8 cellular contexts compared by ENCODE assay signal in the genomic region with DNA sequence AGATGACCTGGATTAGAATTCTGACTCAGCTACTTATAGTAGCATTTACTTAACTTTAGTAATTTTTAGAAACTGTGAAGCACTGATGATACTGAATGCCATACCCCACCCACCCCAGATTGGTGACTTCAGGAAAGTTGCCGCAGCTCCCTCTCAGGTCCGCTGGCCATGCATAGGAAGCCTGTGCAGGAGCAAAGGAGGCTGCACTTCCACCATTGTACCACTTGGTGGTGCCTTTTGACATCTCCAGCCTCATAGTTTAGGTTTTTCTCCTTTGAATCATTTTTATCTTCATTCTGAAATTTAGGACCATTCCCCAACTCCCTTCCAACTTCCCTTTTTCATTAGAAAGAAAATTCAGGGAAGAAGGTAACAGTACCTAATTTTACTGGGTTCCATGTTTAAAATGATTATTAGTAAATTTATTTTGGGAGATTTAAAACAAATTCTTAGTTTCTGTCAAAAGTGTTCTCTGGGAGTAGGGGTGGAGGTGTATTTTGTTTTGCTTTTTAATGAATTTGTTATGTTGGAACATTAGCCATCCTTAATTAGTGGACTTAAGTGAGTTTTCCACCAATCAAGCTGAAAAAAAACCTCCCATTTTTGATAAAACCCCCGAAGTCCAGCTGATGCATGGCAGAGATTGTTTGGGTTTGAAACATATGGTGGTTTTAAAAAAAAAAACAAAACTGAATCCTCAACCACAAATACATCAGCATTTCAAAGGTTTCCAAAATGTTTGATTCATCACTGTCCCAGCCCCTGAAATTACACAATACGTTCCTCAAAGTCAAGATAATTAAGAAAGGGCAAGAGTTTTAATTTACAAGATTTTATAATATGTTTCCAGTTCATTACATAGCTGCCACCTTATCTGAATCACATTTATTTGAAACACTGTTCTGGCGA.
DNase-seq lines count a peak whose midpoint lies in the region; ATAC-seq and TF ChIP-seq lines count a peak whose summit lies in the region.

No MANE protein-coding gene starts in this region.

- no peak overlapping the region for H3K27ac Mint-ChIP-seq in Caco-2 (ENCODE audit: unreplicated experiment)

- no peak overlapping the region for H3K9ac ChIP-seq in NT2/D1 (ENCODE audit: insufficient read length, low read depth)

- H3K36me3 ChIP-seq in Caco-2 (ENCODE audit: control insufficient read depth, insufficient read depth, low read length) (no peaks in the 10 kb centered on the region), NT2/D1 (ENCODE audit: insufficient read depth, insufficient read length, low read length) (peaks cover 5% of the 10 kb centered on the region)

- H3K9me3 ChIP-seq in Caco-2, result no peaks in the 10 kb centered on the region
- no peaks in the 10 kb centered on the region for H3K9me3 ChIP-seq in NT2/D1 (ENCODE audit: insufficient read depth, low read length)

- H3K4me3 Mint-ChIP-seq in Caco-2 (ENCODE audit: unreplicated experiment), result no peak overlapping the region

- peak; percentile 66 to 75 for DNase-seq in Caco-2
- peak; percentile 71 for DNase-seq in NT2/D1 (ENCODE audit: low read depth, low spot score)
- DNase-seq in activated T-cell treated with anti-CD3 and anti-CD28 coated beads, Interleukin-2, amount 50 U/mL, for 48 hours, result peak; percentile 51 to 65
- peak; percentile 23 for DNase-seq in foreskin melanocyte
- peak; percentile 55 for DNase-seq in pons (ENCODE audit: low spot score)

- no TSS peak for BruUV-seq in Caco-2 (replicated peaks; lab: Mats Ljungman, UMichigan)

- intact Hi-C loops in Caco-2 (cut with micrococcal nuclease; ENCODE audit: unreplicated experiment), result loop anchor here (1.0 to 5.0 kb wide), 6 partner anchors 39 to 984 kb away; no protein-coding TSS in a partner anchor

- ATAC-seq in GM19372 (IDR thresholded peaks at IDR 0.05; ENCODE audit: low read depth, unreplicated experiment) (peak; percentile 80), HG03457 (IDR thresholded peaks at IDR 0.05; ENCODE audit: unreplicated experiment) (peak; percentile 73), GM21528 (IDR thresholded peaks at IDR 0.05; ENCODE audit: low FRiP score, unreplicated experiment) (no peak)

- H3K27me3 ChIP-seq in Caco-2 (replicated peaks; ENCODE audit: control insufficient read depth, insufficient read depth, low read length) (no peaks in the 10 kb centered on the region), NT2/D1 (ENCODE audit: insufficient read depth, insufficient read length) (no peaks in the 10 kb centered on the region)

- POLR2A ChIA-PET in Caco-2 (lab: Charles Lee), result no interaction called here

- TF ChIP-seq CTCF in Caco-2 (IDR thresholded peaks at IDR 0.05; ENCODE audit: insufficient read depth in 1 of 2, low read depth in 1 of 2, low read length in 1 of 2, severe bottlenecking in 1 of 2, unreplicated experiment in 1 of 2), result peak; percentile 84 to 85

- no peaks in the 10 kb centered on the region for H3K4me1 ChIP-seq in Caco-2
- no peaks in the 10 kb centered on the region for H3K4me1 ChIP-seq in NT2/D1 (ENCODE audit: insufficient read depth, insufficient read length)

- H3K27me3 Mint-ChIP-seq in Caco-2 (ENCODE audit: insufficient read depth, unreplicated experiment), result no peaks in the 10 kb centered on the region

- peaks cover 7% of the 10 kb centered on the region for H3K4me1 Mint-ChIP-seq in Caco-2 (ENCODE audit: low read depth, unreplicated experiment)

- H3K4me3 ChIP-seq in Caco-2 (ENCODE audit: low read depth, low read length), result no peak overlapping the region
- no peak overlapping the region for H3K4me3 ChIP-seq in NT2/D1 (ENCODE audit: insufficient read length, low read depth)

- H3K9me3 Mint-ChIP-seq in Caco-2 (ENCODE audit: unreplicated experiment), result no peaks in the 10 kb centered on the region

- CTCF ChIA-PET in Caco-2 (lab: Charles Lee), result interaction anchor here (0.6 to 1.0 kb wide), 8 partner anchors 12 to 941 kb away, joined by 3 to 4 read pairs (median 3); no protein-coding TSS in a partner anchor

- peaks cover 8% of the 10 kb centered on the region for H3K36me3 Mint-ChIP-seq in Caco-2 (ENCODE audit: insufficient read depth, unreplicated experiment)
